Comparison of ENCODE assay signal across 13 cellular contexts in the genomic region with DNA sequence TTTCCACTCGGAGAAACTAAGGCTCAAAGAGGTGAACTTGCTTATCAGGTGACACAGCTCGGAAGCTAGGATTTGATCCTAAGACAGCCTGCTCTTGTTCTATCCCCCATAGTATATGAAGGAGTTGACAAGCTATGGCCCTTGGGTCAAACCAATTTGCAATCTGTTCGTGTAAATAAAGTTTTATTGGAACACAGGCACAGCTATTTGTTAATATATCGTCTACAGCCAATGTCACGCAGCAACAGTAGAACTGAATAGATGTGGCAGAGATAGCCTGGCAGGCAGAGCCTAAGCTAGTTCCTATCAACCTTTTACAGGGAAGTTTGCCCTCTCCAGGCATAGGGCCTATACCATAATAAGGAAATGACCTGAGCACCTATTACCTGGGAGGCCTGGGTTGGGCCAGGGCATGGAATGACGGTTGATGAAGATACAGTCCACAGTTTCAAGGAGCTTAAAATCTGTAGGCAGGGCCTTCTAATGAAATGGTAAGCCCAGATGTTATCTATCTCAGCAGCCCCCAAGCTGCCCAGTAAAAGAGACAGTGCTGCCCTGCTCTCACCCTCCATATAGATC.
DNase-seq lines count a peak whose midpoint lies in the region; ATAC-seq and TF ChIP-seq lines count a peak whose summit lies in the region.
"Had no signal": no experiment of that assay in that cellular context is flagged by ENCODE, and none has a peak within 500 bp of the region (broad histone marks: within the 10 kb centered on the region; RNA-seq: fewer than 3 reads in every experiment).

No MANE protein-coding gene starts in this region.

- no peak overlapping the region for H3K4ac ChIP-seq in IMR-90 (ENCODE audit: low read depth, low read length)

- no peaks in the 10 kb centered on the region for H3K9me2 ChIP-seq in OCI-LY1 (ENCODE audit: low read depth, low read length)

- TF ChIP-seq POLR2A in IMR-90 (IDR thresholded peaks at IDR 0.05; ENCODE audit: low read depth, low read length): no peak
- TF ChIP-seq POLR2A in transverse colon (IDR thresholded peaks at IDR 0.05): no peak
- no peak for TF ChIP-seq POLR2A in stomach (IDR thresholded peaks at IDR 0.05)

- H3K27ac ChIP-seq in IMR-90 (ENCODE audit: insufficient read depth, low read length) (no peak overlapping the region), OCI-LY1 (ENCODE audit: low read depth, low read length, poor library complexity, severe bottlenecking) (peak overlapping the region; percentile 55), transverse colon (peak overlapping the region; percentile 47 to 69 (median 68)), stomach (no peak overlapping the region), aorta (ENCODE audit: low read depth in 1 of 2, low read length in 2 of 2) (no peak overlapping the region)
- H3K27ac ChIP-seq: BLaER1 treated with 17β-estradiol and CSF1 and Interleukin-3, amounts not matched to agents 10 nM and 100 nM had no signal

- TF ChIP-seq CTCF in IMR-90 (conservative IDR thresholded peaks at IDR 0.05; ENCODE audit: low read depth, low read length): no peak
- TF ChIP-seq CTCF in OCI-LY1 (IDR thresholded peaks at IDR 0.05; ENCODE audit: low read length): no peak
- no peak for TF ChIP-seq CTCF in transverse colon (IDR thresholded peaks at IDR 0.05)
- TF ChIP-seq CTCF in stomach (IDR thresholded peaks at IDR 0.05): no peak

- H3K79me2 ChIP-seq in OCI-LY1 (ENCODE audit: insufficient read depth, low read length): no peaks in the 10 kb centered on the region

- H3F3A ChIP-seq in OCI-LY1 (ENCODE audit: insufficient read depth, low read length): no peaks in the 10 kb centered on the region

- dilution Hi-C loops in IMR-90 (cut with HindIII; ENCODE audit: low sequenced_read_pairs, unreplicated experiment): no loop called here

- DNase-seq in IMR-90 (no peak), left colon (peak; percentile 53 to 70), transverse colon (peak; percentile 58), stomach (no peak), aorta (no peak)
- DNase-seq: Calu3; CD8-positive, alpha-beta T cell; DMS79 treated with DMSO at 0.1 percent for 48 hours; GF-D8; GOT3; H9 had no signal

- no peak overlapping the region for H3K9ac ChIP-seq in IMR-90 (ENCODE audit: low read depth, low read length)
- H3K9ac ChIP-seq in OCI-LY1 (ENCODE audit: low read length): no peak overlapping the region
- H3K9ac ChIP-seq: BLaER1 treated with 17β-estradiol and CSF1 and Interleukin-3, amounts not matched to agents 10 nM and 100 nM had no signal

- H3K56ac ChIP-seq in IMR-90 (ENCODE audit: extremely low read depth, insufficient read depth, low read length): no peak overlapping the region

- ATAC-seq in IMR-90 (ENCODE audit: low read depth) (no peak), left colon (peak; percentile 97), aorta (ENCODE audit: low FRiP score) (no peak)
- ATAC-seq: CD8-positive, alpha-beta T cell had no signal

- H3K9me3 ChIP-seq in IMR-90 (ENCODE audit: control insufficient read depth, insufficient read depth, low read length) (no peaks in the 10 kb centered on the region), OCI-LY1 (ENCODE audit: low read length) (no peaks in the 10 kb centered on the region), transverse colon (no peaks in the 10 kb centered on the region), stomach (no peaks in the 10 kb centered on the region), aorta (ENCODE audit: control insufficient read depth, low read length) (no peaks in the 10 kb centered on the region)
- H3K9me3 ChIP-seq: BLaER1 treated with 17β-estradiol and CSF1 and Interleukin-3, amounts not matched to agents 10 nM and 100 nM had no signal

- no peaks in the 10 kb centered on the region for H3K36me3 ChIP-seq in IMR-90 (ENCODE audit: control insufficient read depth, insufficient read depth, low read length)
- no peaks in the 10 kb centered on the region for H3K36me3 ChIP-seq in OCI-LY1 (ENCODE audit: insufficient read depth, low read length)
- H3K36me3 ChIP-seq in transverse colon: no peaks in the 10 kb centered on the region
- peaks cover 0 to 5% (median 0%) of the 10 kb centered on the region in 4 donors for H3K36me3 ChIP-seq in stomach
- H3K36me3 ChIP-seq in aorta (ENCODE audit: control insufficient read depth in 1 of 2, insufficient read depth in 2 of 2, low read length in 1 of 2): peaks cover 2 to 4% of the 10 kb centered on the region in 2 donors
- H3K36me3 ChIP-seq: BLaER1 treated with 17β-estradiol and CSF1 and Interleukin-3, amounts not matched to agents 10 nM and 100 nM had no signal

- peaks cover 9% of the 10 kb centered on the region for H3K9me1 ChIP-seq in IMR-90 (ENCODE audit: insufficient read depth, low read length)

- no peak overlapping the region for H2BK5ac ChIP-seq in IMR-90 (ENCODE audit: low read depth, low read length, poor library complexity, severe bottlenecking)

- no peak overlapping the region for H2BK120ac ChIP-seq in IMR-90 (ENCODE audit: low read depth, low read length)

- CTCF ChIA-PET in IMR-90 (lab: Yijun Ruan, JAX): no interaction called here

- H3K4me2 ChIP-seq in IMR-90 (ENCODE audit: low read depth, low read length) (no peak overlapping the region), OCI-LY1 (ENCODE audit: low read length) (no peak overlapping the region)
- H3K4me2 ChIP-seq: BLaER1 treated with 17β-estradiol and CSF1 and Interleukin-3, amounts not matched to agents 10 nM and 100 nM had no signal

- BruUV-seq in IMR-90 (replicated peaks; lab: Mats Ljungman, UMichigan): no TSS peak

- 0 out of 3 replicates have a peak overlapping the region, but pooled peaks have one; percentile 20 for H2BK15ac ChIP-seq in IMR-90 (ENCODE audit: low read depth, low read length)

- peaks cover 4% of the 10 kb centered on the region for H3K4me1 ChIP-seq in IMR-90 (ENCODE audit: control insufficient read depth, insufficient read depth, low read length)
- peaks cover 57% of the 10 kb centered on the region for H3K4me1 ChIP-seq in OCI-LY1 (ENCODE audit: insufficient read depth, low read length, severe bottlenecking)
- peaks cover 0 to 17% (median 3%) of the 10 kb centered on the region in 4 donors for H3K4me1 ChIP-seq in transverse colon
- H3K4me1 ChIP-seq in stomach: peaks cover 0 to 7% (median 0%) of the 10 kb centered on the region in 4 donors
- H3K4me1 ChIP-seq in aorta (ENCODE audit: control insufficient read depth in 1 of 2, insufficient read depth in 2 of 2, low read length in 2 of 2): no peaks in the 10 kb centered on the region

- no peak overlapping the region for H2AK9ac ChIP-seq in IMR-90 (replicated peaks; ENCODE audit: low read depth, low read length, poor library complexity)

- H4K20me1 ChIP-seq in IMR-90 (ENCODE audit: insufficient read depth, low read length) (no peaks in the 10 kb centered on the region), OCI-LY1 (ENCODE audit: insufficient read depth, low read length) (no peaks in the 10 kb centered on the region)
- H4K20me1 ChIP-seq: BLaER1 treated with 17β-estradiol and CSF1 and Interleukin-3, amounts not matched to agents 10 nM and 100 nM had no signal

- no peak overlapping the region for H4K91ac ChIP-seq in IMR-90 (ENCODE audit: insufficient read depth, low read depth, low read length)

- H4K8ac ChIP-seq in IMR-90 (ENCODE audit: low read depth in 2 of 2, low read length in 2 of 2): no peak overlapping the region

- no peak overlapping the region for H3K4me3 ChIP-seq in IMR-90 (ENCODE audit: insufficient read depth, low read depth, low read length)
- H3K4me3 ChIP-seq in OCI-LY1 (ENCODE audit: low read depth, low read length, poor library complexity, severe bottlenecking): no peak overlapping the region
- no peak overlapping the region for H3K4me3 ChIP-seq in transverse colon
- no peak overlapping the region for H3K4me3 ChIP-seq in stomach
- no peak overlapping the region for H3K4me3 ChIP-seq in aorta (ENCODE audit: low read length in 2 of 2)
- H3K4me3 ChIP-seq: BLaER1 treated with 17β-estradiol and CSF1 and Interleukin-3, amounts not matched to agents 10 nM and 100 nM had no signal

- TF ChIP-seq EP300 in transverse colon (IDR thresholded peaks at IDR 0.05; ENCODE audit: low read depth) (no peak), stomach (IDR thresholded peaks at IDR 0.05) (no peak)

- TF ChIP-seq RAD21 in IMR-90 (IDR thresholded peaks at IDR 0.05; ENCODE audit: low read length): no peak

- H3K27me3 ChIP-seq in IMR-90 (ENCODE audit: control insufficient read depth, insufficient read depth, low read length): no peaks in the 10 kb centered on the region
- no peaks in the 10 kb centered on the region for H3K27me3 ChIP-seq in OCI-LY1 (ENCODE audit: insufficient read depth, low read length)
- H3K27me3 ChIP-seq in transverse colon: no peaks in the 10 kb centered on the region
- no peaks in the 10 kb centered on the region for H3K27me3 ChIP-seq in stomach
- H3K27me3 ChIP-seq in aorta (ENCODE audit: control insufficient read depth in 1 of 2, insufficient read depth in 2 of 2, low read length in 1 of 2): no peaks in the 10 kb centered on the region
- H3K27me3 ChIP-seq: BLaER1 treated with 17β-estradiol and CSF1 and Interleukin-3, amounts not matched to agents 10 nM and 100 nM had no signal

- H4K5ac ChIP-seq in IMR-90 (ENCODE audit: low read depth, low read length): no peak overlapping the region

- no peaks in the 10 kb centered on the region for H3K79me1 ChIP-seq in IMR-90 (ENCODE audit: low read depth in 1 of 2, low read length in 2 of 2)

- in situ Hi-C loops in IMR-90 (cut with MboI; ENCODE audit: low sequenced_read_pairs): no loop called here
- in situ Hi-C loops in transverse colon (cut with MboI; ENCODE audit: low pct_ligation_motif_present in 1 of 4, low pct_unique_long_range_greater_than_20kb in 1 of 4, low sequenced_read_pairs in 3 of 4): no loop called here

- H2AFZ ChIP-seq in IMR-90 (replicated peaks; ENCODE audit: low read length, poor library complexity) (no peak overlapping the region), OCI-LY1 (ENCODE audit: low read length) (no peak overlapping the region)

- H2AK5ac ChIP-seq in IMR-90 (ENCODE audit: low read depth, low read length): no peak overlapping the region

- H3K23ac ChIP-seq in IMR-90 (ENCODE audit: low read depth, low read length): no peak overlapping the region

- no peak overlapping the region for H3K18ac ChIP-seq in IMR-90 (ENCODE audit: low read depth, low read length)

- H3K14ac ChIP-seq in IMR-90 (replicated peaks; ENCODE audit: low read depth, low read length): no peak overlapping the region

- intact Hi-C loops in IMR-90 (cut with micrococcal nuclease) (no loop called here), left colon (cut with DNase I, micrococcal nuclease) (no loop called here), transverse colon (cut with DNase I; ENCODE audit: low total_unique reads) (no loop called here), stomach (cut with DNase I; ENCODE audit: low total_unique reads) (no loop called here), aorta (cut with DNase I) (no loop called here)

- WGBS in IMR-90 (ENCODE audit: extremely low coverage in 2 of 2, insufficient read length in 1 of 2), 2 experiments: no CpG with 5 or more reads among the region's 6 CpGs
- WGBS in transverse colon (ENCODE audit: low coverage in 1 of 2), 2 donors: 60 to 79% methylated on average over 1 to 6 of the region's 6 CpGs
- WGBS in stomach, 5 donors: 77 to 96% (median 88%) methylated on average over 6 of the region's 6 CpGs
- WGBS in aorta, 2 donors: 94 to 96% methylated on average over 6 of the region's 6 CpGs

- POLR2A ChIA-PET in IMR-90 (lab: Charles Lee; ENCODE audit: unreplicated experiment): no interaction called here

- no peak overlapping the region for H2BK20ac ChIP-seq in IMR-90 (ENCODE audit: low read depth, low read length)

Comparison
In these comparisons a context has a peak if more than half of its experiments do, and no peak if none do; other contexts are left out.
1. DNase-seq: peak in left colon (2 of 2) and transverse colon (single experiment); none in IMR-90 (single experiment), stomach (single experiment) and aorta (0 of 2).
2. H3K27ac ChIP-seq: peak in OCI-LY1 (single experiment) and transverse colon (4 of 4); none in IMR-90 (single experiment), stomach (0 of 5) and aorta (0 of 2).